9 cellular contexts compared by ENCODE assay signal in genomic region chr18:13614701-13615288, GRCh38.
A peak's percentile ranks its signal among the peaks of the same experiment; 100 is the strongest.
DNase-seq lines count a peak whose midpoint lies in the region; ATAC-seq, FAIRE-seq and TF ChIP-seq lines count a peak whose summit lies in the region.
"Had no signal": no experiment of that assay in that cellular context is flagged by ENCODE, and none has a peak within 500 bp of the region (broad histone marks: within the 10 kb centered on the region; RNA-seq: fewer than 3 reads in every experiment).

No MANE protein-coding gene starts in this region.

- H4K8ac ChIP-seq in mesendoderm (ENCODE audit: low read depth, low read length): no peak overlapping the region

- H3K4me2 ChIP-seq in HepG2 (ENCODE audit: low read depth, low read length): no peak overlapping the region
- H3K4me2 ChIP-seq in mesendoderm (ENCODE audit: low read length): no peak overlapping the region

- H3K9ac ChIP-seq in HepG2 (ENCODE audit: insufficient read depth, low read depth, low read length) (no peak overlapping the region), mesendoderm (ENCODE audit: low read length) (no peak overlapping the region)

- H3K27me3 ChIP-seq in right lobe of liver: no peaks in the 10 kb centered on the region
- no peaks in the 10 kb centered on the region for H3K27me3 ChIP-seq in HepG2 (ENCODE audit: control insufficient read depth in 1 of 2, insufficient read depth in 2 of 2, low read length in 2 of 2)
- H3K27me3 ChIP-seq in mesendoderm (ENCODE audit: insufficient read depth, low read length, poor library complexity): no peaks in the 10 kb centered on the region
- H3K27me3 ChIP-seq: BE2C had no signal

- peak overlapping the region; percentile 56 for H3K56ac ChIP-seq in mesendoderm (ENCODE audit: low read length)

- TF ChIP-seq CTCF in right lobe of liver (IDR thresholded peaks at IDR 0.05): no peak
- TF ChIP-seq CTCF in HepG2 (CRISPR knock-in tag; IDR thresholded peaks at IDR 0.05): no peak

- H3K4me1 Mint-ChIP-seq in activated T-helper 17 cell treated with anti-CD3 and anti-CD28 coated beads, Interleukin-2, amount 50 U/mL, for 72 hours: peaks cover 67% of the 10 kb centered on the region

- H4K20me1 ChIP-seq in HepG2 (ENCODE audit: insufficient read depth, low read length): no peaks in the 10 kb centered on the region

- H2BK120ac ChIP-seq in mesendoderm (ENCODE audit: low read depth, low read length): no peak overlapping the region

- TF ChIP-seq RAD21 in HepG2 (CRISPR knock-in tag; IDR thresholded peaks at IDR 0.05): no peak

- POLR2A ChIA-PET in HepG2 (lab: Yijun Ruan, JAX): no interaction called here

- H3K4me1 ChIP-seq in right lobe of liver: no peaks in the 10 kb centered on the region
- peaks cover 8% of the 10 kb centered on the region; the same call in 1 of the 2 replicates for H3K4me1 ChIP-seq in HepG2 (ENCODE audit: insufficient read depth, low read length)
- peaks cover 10% of the 10 kb centered on the region for H3K4me1 ChIP-seq in mesendoderm (ENCODE audit: control insufficient read depth, low read depth, low read length)
- H3K4me1 ChIP-seq: BE2C had no signal

- H2AK5ac ChIP-seq in mesendoderm (ENCODE audit: low read length): no peak overlapping the region

- no peak overlapping the region for H4K5ac ChIP-seq in mesendoderm (ENCODE audit: low read length)

- H2BK15ac ChIP-seq in mesendoderm (replicated peaks; ENCODE audit: low read depth): no peak overlapping the region

- H3K36me3 ChIP-seq in right lobe of liver (no peaks in the 10 kb centered on the region), HepG2 (replicated peaks in 1 of 2; ENCODE audit: control insufficient read depth in 1 of 2, insufficient read depth in 2 of 2, low read length in 2 of 2) (no peaks in the 10 kb centered on the region), mesendoderm (ENCODE audit: control insufficient read depth, insufficient read depth, low read length) (no peaks in the 10 kb centered on the region)
- H3K36me3 ChIP-seq: BE2C had no signal

- no peak overlapping the region for H2AFZ ChIP-seq in HepG2 (ENCODE audit: low read length)

- no peaks in the 10 kb centered on the region for H3K36me3 Mint-ChIP-seq in activated T-helper 17 cell treated with anti-CD3 and anti-CD28 coated beads, Interleukin-2, amount 50 U/mL, for 72 hours (ENCODE audit: low read depth)

- no peaks in the 10 kb centered on the region for H3K9me3 ChIP-seq in right lobe of liver
- no peaks in the 10 kb centered on the region for H3K9me3 ChIP-seq in HepG2 (ENCODE audit: low read length)
- H3K9me3 ChIP-seq: BE2C had no signal

- no TSS peak for BruUV-seq in HepG2 (replicated peaks; lab: Mats Ljungman, UMichigan)

- H3K23ac ChIP-seq in mesendoderm (ENCODE audit: low read length): no peak overlapping the region

- H3K27ac Mint-ChIP-seq in activated T-helper 17 cell treated with anti-CD3 and anti-CD28 coated beads, Interleukin-2, amount 50 U/mL, for 72 hours: peak overlapping the region; percentile 55

- FAIRE-seq in HepG2 (lab: Jason Lieb, UNC): no peak

- H3K18ac ChIP-seq in mesendoderm (ENCODE audit: low read length): no peak overlapping the region

- CTCF ChIA-PET in HepG2 (lab: Yijun Ruan, JAX; ENCODE audit: low intra/inter-chr PET ratio, low total read pairs): no interaction called here

- H3K4me3 ChIP-seq in right lobe of liver: no peak overlapping the region
- no peak overlapping the region for H3K4me3 ChIP-seq in HepG2 (replicated peaks in 1 of 3; ENCODE audit: insufficient read depth in 1 of 3, low read depth in 2 of 3, low read length in 3 of 3)
- H3K4me3 ChIP-seq in mesendoderm (ENCODE audit: low read length): no peak overlapping the region

- H3K27me3 Mint-ChIP-seq in activated T-helper 17 cell treated with anti-CD3 and anti-CD28 coated beads, Interleukin-2, amount 50 U/mL, for 72 hours: no peaks in the 10 kb centered on the region

- peak; percentile 26 to 52 (median 37) for ATAC-seq in right lobe of liver
- no peak for ATAC-seq in HepG2
- ATAC-seq in activated T-helper 17 cell treated with anti-CD3 and anti-CD28 coated beads, Interleukin-2, amount 50 U/mL, for 72 hours (replicated peaks): peak; percentile 8
- ATAC-seq in HG02970 (IDR thresholded peaks at IDR 0.05; ENCODE audit: low FRiP score, unreplicated experiment): no peak

- DNase-seq in right lobe of liver (no peak), HepG2 (ENCODE audit: low spot score) (no peak), mesendoderm (no peak), HK-2 (ENCODE audit: unreplicated experiment) (no peak), COR-L47 (lab: John Stamatoyannopoulos, UW) (no peak), NCI-H345 treated with DMSO at 0.1 percent for 48 hours (lab: John Stamatoyannopoulos, UW; ENCODE audit: unreplicated experiment) (no peak)
- DNase-seq: BE2C had no signal

- peak overlapping the region; percentile 79 for H3K4me3 Mint-ChIP-seq in activated T-helper 17 cell treated with anti-CD3 and anti-CD28 coated beads, Interleukin-2, amount 50 U/mL, for 72 hours

- intact Hi-C loops in right lobe of liver (cut with DNase I) (no loop called here), HepG2 (cut with micrococcal nuclease; ENCODE audit: unreplicated experiment) (no loop called here)

- H3K9me3 Mint-ChIP-seq in activated T-helper 17 cell treated with anti-CD3 and anti-CD28 coated beads, Interleukin-2, amount 50 U/mL, for 72 hours: no peaks in the 10 kb centered on the region

- H3K79me2 ChIP-seq in HepG2 (ENCODE audit: insufficient read depth, low read length) (no peaks in the 10 kb centered on the region), mesendoderm (ENCODE audit: control insufficient read depth, insufficient read depth, low read length) (no peaks in the 10 kb centered on the region)

- H2BK5ac ChIP-seq in mesendoderm (ENCODE audit: low read length): no peak overlapping the region

- no peak for TF ChIP-seq POLR2A in right lobe of liver (IDR thresholded peaks at IDR 0.05)
- no peak for TF ChIP-seq POLR2A in HepG2 (IDR thresholded peaks at IDR 0.05; ENCODE audit: insufficient read depth in 1 of 2, low read depth in 2 of 2, low read length in 2 of 2)

- H3K27ac ChIP-seq in right lobe of liver (no peak overlapping the region), HepG2 (ENCODE audit: extremely low read length, insufficient read depth, low read length) (no peak overlapping the region), mesendoderm (ENCODE audit: low read depth, low read length) (no peak overlapping the region)

- no peak overlapping the region for H3K4ac ChIP-seq in mesendoderm (ENCODE audit: low read depth, low read length)

- in situ Hi-C loops in HepG2 (cut with HindIII; ENCODE audit: extremely low pct_ligation_motif_present, low pct_unique_long_range_greater_than_20kb): no loop called here

- H3K79me1 ChIP-seq in mesendoderm (ENCODE audit: low read length): no peaks in the 10 kb centered on the region

- WGBS in right lobe of liver (ENCODE audit: insufficient coverage, low coverage, low lambda C conversion rate, missing lambda C conversion rate): 63% methylated on average over 15 of the region's 16 CpGs
- 95% methylated on average over 16 of the region's 16 CpGs for WGBS in HepG2 (ENCODE audit: low lambda C conversion rate)
- no CpG with 5 or more reads among the region's 16 CpGs for WGBS in mesendoderm (ENCODE audit: extremely low coverage, insufficient coverage, low lambda C conversion rate)

- TF ChIP-seq EP300 in HepG2 (IDR thresholded peaks at IDR 0.05; ENCODE audit: low read depth in 2 of 2, low read length in 2 of 2) (no peak), HepG2 (CRISPR knock-in tag; IDR thresholded peaks at IDR 0.05; ENCODE audit: borderline replicate concordance) (no peak)

TF ChIP-seq in HepG2, 621 proteins besides CTCF, POLR2A, EP300 and RAD21 (continues in another document):
- no peak for TF ChIP-seq RXRB (CRISPR knock-in tag; IDR thresholded peaks at IDR 0.05; ENCODE audit: borderline replicate concordance)
- TF ChIP-seq MTA3 (CRISPR knock-in tag; IDR thresholded peaks at IDR 0.05): no peak
- no peak for TF ChIP-seq CHCHD3 (CRISPR knock-in tag; IDR thresholded peaks at IDR 0.05)
- TF ChIP-seq SIX4 (CRISPR knock-in tag; IDR thresholded peaks at IDR 0.05): no peak
- no peak for TF ChIP-seq SNAPC5 (CRISPR knock-in tag; IDR thresholded peaks at IDR 0.05; ENCODE audit: borderline replicate concordance)
- no peak for TF ChIP-seq ZBTB7B (CRISPR knock-in tag; IDR thresholded peaks at IDR 0.05)
- TF ChIP-seq JUNB (CRISPR knock-in tag; IDR thresholded peaks at IDR 0.05; ENCODE audit: borderline replicate concordance): no peak
- no peak for TF ChIP-seq NFAT5 (CRISPR knock-in tag; IDR thresholded peaks at IDR 0.05)

Comparison
In these comparisons a context has a peak if more than half of its experiments do, and no peak if none do; other contexts are left out.
1. ATAC-seq: peak in right lobe of liver (4 of 4) and activated T-helper 17 cell treated with anti-CD3 and anti-CD28 coated beads, Interleukin-2, amount 50 U/mL, for 72 hours (single experiment); none in HepG2 (single experiment) and HG02970 (single experiment).